7 cellular contexts compared by ENCODE assay signal in genomic region chr7:149233655-149234204, GRCh38. TPM values are rescaled to one million over a fixed set of nuclear protein-coding genes. Genes with fewer than 3 reads are reported as not detected.
DNase-seq lines count a peak whose midpoint lies in the region; ATAC-seq and TF ChIP-seq lines count a peak whose summit lies in the region.
"Not testable (repeated sequence)": the region's sequence is repeated elsewhere in the genome, so short reads cannot be mapped to it uniquely, and the experiment has no call there.

No MANE protein-coding gene starts in this region.

- not testable (repeated sequence) for H3K4me3 ChIP-seq in SJCRH30; foreskin fibroblast (ENCODE audit: low read depth in 1 of 2, low read length in 2 of 2); trophoblast cell (ENCODE audit: low read depth, low read length)

- H3K4me1 ChIP-seq in SJCRH30; trophoblast cell (ENCODE audit: control insufficient read depth in 1 of 2, insufficient read depth in 2 of 2, low read length in 2 of 2): not testable (repeated sequence)

- H4K8ac ChIP-seq in trophoblast cell (ENCODE audit: low read depth, low read length): not testable (repeated sequence)

- H2AK5ac ChIP-seq in trophoblast cell (ENCODE audit: low read length): not testable (repeated sequence)

- H3K4me1 Mint-ChIP-seq in activated naive CD8-positive, alpha-beta T cell treated with anti-CD3 and anti-CD28 coated beads, Interleukin-2, amount 50 U/mL, for 24 hours: peaks cover 11% of the 10 kb centered on the region

- not testable (repeated sequence) for H3K23ac ChIP-seq in trophoblast cell (ENCODE audit: low read length)

- H3K36me3 ChIP-seq in SJCRH30; trophoblast cell (ENCODE audit: control insufficient read depth in 1 of 2, insufficient read depth in 2 of 2, low read length in 2 of 2): not testable (repeated sequence)

- ATAC-seq in activated naive CD8-positive, alpha-beta T cell treated with anti-CD3 and anti-CD28 coated beads, Interleukin-2, amount 50 U/mL, for 24 hours: peak; percentile 48

- not testable (repeated sequence) for H3K9ac ChIP-seq in trophoblast cell (ENCODE audit: low read length)

- not testable (repeated sequence) for H3K4ac ChIP-seq in trophoblast cell (ENCODE audit: low read depth, low read length)

- H4K91ac ChIP-seq in trophoblast cell (ENCODE audit: low read depth, low read length): not testable (repeated sequence)

- not testable (repeated sequence) for H3K4me2 ChIP-seq in trophoblast cell (ENCODE audit: low read length)

- not testable (repeated sequence) for H3K79me1 ChIP-seq in trophoblast cell (ENCODE audit: low read length)

- not testable (repeated sequence) for H3K27ac Mint-ChIP-seq in activated naive CD8-positive, alpha-beta T cell treated with anti-CD3 and anti-CD28 coated beads, Interleukin-2, amount 50 U/mL, for 24 hours

- not testable (repeated sequence) for H2AFZ ChIP-seq in trophoblast cell (ENCODE audit: insufficient read depth, low read length, poor library complexity)

- H4K12ac ChIP-seq in trophoblast cell (ENCODE audit: low read depth, low read length): not testable (repeated sequence)

- not testable (repeated sequence) for H3K4me3 Mint-ChIP-seq in activated naive CD8-positive, alpha-beta T cell treated with anti-CD3 and anti-CD28 coated beads, Interleukin-2, amount 50 U/mL, for 24 hours

- not testable (repeated sequence) for H3K36me3 Mint-ChIP-seq in activated naive CD8-positive, alpha-beta T cell treated with anti-CD3 and anti-CD28 coated beads, Interleukin-2, amount 50 U/mL, for 24 hours (ENCODE audit: low read depth)

- H3K79me2 ChIP-seq in trophoblast cell (ENCODE audit: control insufficient read depth, insufficient read depth, low read length, poor library complexity): not testable (repeated sequence)

- H3K18ac ChIP-seq in trophoblast cell (ENCODE audit: low read length): not testable (repeated sequence)

- WGBS in trophoblast cell (ENCODE audit: extremely low coverage, insufficient coverage, insufficient read length): no CpG with 5 or more reads among the region's 7 CpGs

- H3K27me3 Mint-ChIP-seq in activated naive CD8-positive, alpha-beta T cell treated with anti-CD3 and anti-CD28 coated beads, Interleukin-2, amount 50 U/mL, for 24 hours: peaks cover 10% of the 10 kb centered on the region

- H3K27me3 ChIP-seq in SJCRH30; trophoblast cell (ENCODE audit: insufficient read depth, low read length): not testable (repeated sequence)

- H3K9me3 ChIP-seq in SJCRH30 (replicated peaks); trophoblast cell (ENCODE audit: insufficient read depth, low read depth, low read length): not testable (repeated sequence)

- not testable (repeated sequence) for H2BK5ac ChIP-seq in trophoblast cell (ENCODE audit: low read depth, low read length, poor library complexity)

- TF ChIP-seq CTCF in foreskin fibroblast (IDR thresholded peaks at IDR 0.05; ENCODE audit: low read depth, low read length): not testable (repeated sequence)

- not testable (repeated sequence) for H2BK12ac ChIP-seq in trophoblast cell (ENCODE audit: low read length)

- peak overlapping the region; percentile 14; the same call in 1 of the 2 replicates for H3K27ac ChIP-seq in SJCRH30
- H3K27ac ChIP-seq in trophoblast cell (ENCODE audit: low read depth, low read length): not testable (repeated sequence)

- DNase-seq in EH (ENCODE audit: low read depth) (peak; percentile 95), HS-5 (ENCODE audit: low read depth) (peak; percentile 90), SJCRH30 (peak; percentile 21 to 44), dermis blood vessel endothelial cell (peak; percentile 27), foreskin fibroblast (peak; percentile 82), trophoblast cell (peak; percentile 85 to 90)
- not testable (repeated sequence) for DNase-seq in activated naive CD8-positive, alpha-beta T cell treated with anti-CD3 and anti-CD28 coated beads, Interleukin-2, amount 50 U/mL, for 24 hours

- not testable (repeated sequence) for H2BK120ac ChIP-seq in trophoblast cell (ENCODE audit: insufficient read depth, low read length, poor library complexity)

- H3K14ac ChIP-seq in trophoblast cell (ENCODE audit: low read length): not testable (repeated sequence)

- H3K9me3 Mint-ChIP-seq in activated naive CD8-positive, alpha-beta T cell treated with anti-CD3 and anti-CD28 coated beads, Interleukin-2, amount 50 U/mL, for 24 hours: not testable (repeated sequence)

RNA-seq across cellular contexts. Expression of gene ZNF212, which starts 5.7 kb away (rescaled TPM):
- total RNA-seq in SJCRH30 (2014; rRNA removed; shearing (Covaris generic)): 10.0 and 11.5 TPM in 2 replicates
- 3.7 and 4.6 TPM in 2 replicates for total RNA-seq in dermis blood vessel endothelial cell
- 5.5 and 5.8 TPM in 2 replicates for polyA plus RNA-seq in trophoblast cell (2013)

RNA-seq across cellular contexts. Expression of gene ZNF783, which starts 28.3 kb away (rescaled TPM):
- 10.8 and 11.9 TPM in 2 replicates for total RNA-seq in SJCRH30 (2014; rRNA removed; shearing (Covaris generic))
- total RNA-seq in dermis blood vessel endothelial cell: 6.7 and 7.5 TPM in 2 replicates
- 3.8 and 4.0 TPM in 2 replicates for polyA plus RNA-seq in trophoblast cell (2013)

RNA-seq across cellular contexts. Expression of gene ZNF282, which starts 38.4 kb away (rescaled TPM):
- 21.0 and 27.5 TPM in 2 replicates for total RNA-seq in SJCRH30 (2014; rRNA removed; shearing (Covaris generic))
- 31.3 and 61.8 TPM in 2 replicates for total RNA-seq in dermis blood vessel endothelial cell
- polyA plus RNA-seq in trophoblast cell (2013): 11.3 and 11.5 TPM in 2 replicates
